In the genomic region with DNA sequence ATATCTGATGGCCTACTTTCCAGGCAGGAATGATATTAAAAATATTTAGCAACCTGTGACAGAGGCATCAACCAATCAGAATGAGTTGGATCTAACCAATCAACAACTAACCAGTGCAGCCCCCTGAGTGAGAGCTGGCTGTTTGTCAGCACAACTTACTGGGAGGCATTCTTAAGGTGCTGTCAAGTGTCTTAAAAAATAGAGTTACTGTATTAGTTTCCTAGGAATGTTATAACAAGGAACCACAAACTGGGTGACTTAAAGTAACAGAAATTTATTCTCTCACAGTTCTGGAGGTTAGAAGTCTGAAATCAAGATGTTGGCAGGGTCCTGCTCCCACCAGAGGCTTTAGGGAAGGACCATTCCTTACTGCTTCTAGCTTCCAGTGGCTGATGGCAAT, we compare ENCODE assay signal across 27 cellular contexts.
"Had no signal": no experiment of that assay in that cellular context is flagged by ENCODE, and none has a peak within 500 bp of the region (broad histone marks: within the 10 kb centered on the region; RNA-seq: fewer than 3 reads in every experiment).

No MANE protein-coding gene starts in this region.

- DNase-seq: activated CD4-positive, alpha-beta T cell treated with anti-CD3 and anti-CD28 coated beads for 36 hours; activated CD4-positive, alpha-beta T cell treated with anti-CD3 and anti-CD28 coated beads, Interleukin-2, amount 10 ng/mL, durations not matched to agents 7 days and 5 days; activated CD4-positive, alpha-beta T cell treated with anti-CD3 and anti-CD28 coated beads, Interleukin-2, amount 50 U/mL, for 48 hours; activated CD8-positive, alpha-beta T cell treated with anti-CD3 and anti-CD28 coated beads, Interleukin-2, amount 10 ng/mL, durations not matched to agents 7 days and 5 days; activated effector memory CD4-positive, alpha-beta T cell treated with Interleukin-2 at 50 U/mL for 16 hours; activated naive CD4-positive, alpha-beta T cell treated with anti-CD3 and anti-CD28 coated beads, Interleukin-2, amount 10 ng/mL, durations not matched to agents 7 days and 5 days; activated naive CD8-positive, alpha-beta T cell treated with anti-CD3 and anti-CD28 coated beads, Interleukin-2, amount 50 U/mL, for 24 hours; activated T-cell treated with anti-CD3 and anti-CD28 coated beads, Interleukin-2, amount 50 U/mL, for 24 hours; anterior cingulate cortex; body of pancreas; Karpas-422; NCI-H1105 treated with DMSO at 0.1 percent for 48 hours; NCI-H1436; NCI-H1694; NCI-H1930; NCI-H2081 treated with DMSO at 0.1 percent for 48 hours; NCI-H345; NCI-H524 treated with DMSO at 0.1 percent for 48 hours; NK-92 treated with Interleukin-12 subunit alpha and Interleukin-12 subunit beta, amount 100 ng/mL, for 24 hours; PC-3; Peyer's patch; RPMI8226; SHP77 treated with DMSO at 0.1 percent for 48 hours; SK-N-SH had no signal

- H3K4me2 ChIP-seq: SK-N-SH had no signal

- H3K4me1 ChIP-seq: body of pancreas, breast epithelium, Peyer's patch, SJSA1 had no signal

- H3K9ac ChIP-seq: SK-N-SH had no signal

- H3K4me3 ChIP-seq: body of pancreas, breast epithelium, Peyer's patch, SJSA1 had no signal

- H3K27me3 ChIP-seq: body of pancreas, breast epithelium, Peyer's patch, SJSA1 had no signal

- H3K9me3 ChIP-seq: body of pancreas, breast epithelium, Peyer's patch, SJSA1, SK-N-SH had no signal

- H3K27ac ChIP-seq: body of pancreas, breast epithelium, Peyer's patch, SJSA1 had no signal

- ATAC-seq: activated CD4-positive, alpha-beta T cell treated with anti-CD3 and anti-CD28 coated beads for 36 hours; activated CD4-positive, CD25-positive, alpha-beta regulatory T cell treated with anti-CD3 and anti-CD28 coated beads, Interleukin-2, amount 50 U/mL, for 24 hours; activated CD8-positive, alpha-beta T cell treated with anti-CD3 and anti-CD28 coated beads, Interleukin-2, amount 10 ng/mL, durations not matched to agents 7 days and 5 days; activated naive CD8-positive, alpha-beta T cell treated with anti-CD3 and anti-CD28 coated beads, Interleukin-2, amount 50 U/mL, for 24 hours; body of pancreas; PC-3 had no signal

- H3K36me3 ChIP-seq: breast epithelium, Peyer's patch, SJSA1 had no signal
